8 cellular contexts compared by ENCODE assay signal in genomic region chr4:54233697-54234496, GRCh38. TPM values are rescaled to one million over a fixed set of nuclear protein-coding genes. Genes with fewer than 3 reads are reported as not detected.
DNase-seq lines count a peak whose midpoint lies in the region; ATAC-seq and TF ChIP-seq lines count a peak whose summit lies in the region.

No MANE protein-coding gene starts in this region.

- CTCF ChIA-PET in activated naive CD4-positive, alpha-beta T cell treated with anti-CD3 and anti-CD28 coated beads, Interleukin-2, amount 10 ng/mL, durations not matched to agents 7 days and 5 days (lab: Charles Lee) = interaction anchor here (0.6 to 5.3 kb wide), 32 partner anchors 8 to 1858 kb away, joined by 3 to 63 read pairs (median 4); no protein-coding TSS in a partner anchor

- H3K9ac ChIP-seq in KMS-11 = no peak overlapping the region

- peak; percentile 92 for TF ChIP-seq CTCF in KMS-11 (conservative IDR thresholded peaks at IDR 0.05; ENCODE audit: low read depth, low read length)
- peak in 2 of 3 donors; percentile 64 to 96 for TF ChIP-seq CTCF in omental fat pad (IDR thresholded peaks at IDR 0.05)

- H3K4me2 ChIP-seq in KMS-11 = peak overlapping the region; percentile 89

- H3K79me2 ChIP-seq in KMS-11 (ENCODE audit: insufficient read depth, low read depth) = no peaks in the 10 kb centered on the region

- no peaks in the 10 kb centered on the region for H3K9me3 ChIP-seq in thymus (ENCODE audit: control insufficient read depth)

- peaks cover 25% of the 10 kb centered on the region for H3K4me1 Mint-ChIP-seq in activated naive CD4-positive, alpha-beta T cell treated with anti-CD3 and anti-CD28 coated beads, Interleukin-2, amount 10 ng/mL, durations not matched to agents 7 days and 5 days

- H3K27me3 ChIP-seq in KMS-11 (ENCODE audit: insufficient read depth, low read depth) (peaks cover 26% of the 10 kb centered on the region), thymus (ENCODE audit: control insufficient read depth, insufficient read depth) (peaks cover 51% of the 10 kb centered on the region)

- H4K20me1 ChIP-seq in KMS-11 (ENCODE audit: insufficient read depth) = no peaks in the 10 kb centered on the region

- in situ Hi-C loops in SK-MEL-5 (cut with HindIII; ENCODE audit: low pct_unique_long_range_greater_than_20kb, low sequenced_read_pairs) = no loop called here

- peak overlapping the region; percentile 88 for H3K4me3 ChIP-seq in KMS-11 (IDR thresholded peaks at IDR 0.05; ENCODE audit: insufficient read depth, low read depth, low read length)
- H3K4me3 ChIP-seq in thymus (ENCODE audit: low read length) = peak overlapping the region; percentile 38

- no peaks in the 10 kb centered on the region for H3K9me3 Mint-ChIP-seq in activated naive CD4-positive, alpha-beta T cell treated with anti-CD3 and anti-CD28 coated beads, Interleukin-2, amount 10 ng/mL, durations not matched to agents 7 days and 5 days

- 3% methylated on average over 67 of the region's 67 CpGs for WGBS in thymus

- peaks cover 2% of the 10 kb centered on the region for H3K36me3 Mint-ChIP-seq in activated naive CD4-positive, alpha-beta T cell treated with anti-CD3 and anti-CD28 coated beads, Interleukin-2, amount 10 ng/mL, durations not matched to agents 7 days and 5 days

- H3K27ac Mint-ChIP-seq in activated naive CD4-positive, alpha-beta T cell treated with anti-CD3 and anti-CD28 coated beads, Interleukin-2, amount 10 ng/mL, durations not matched to agents 7 days and 5 days = peak overlapping the region; percentile 62

- ATAC-seq in GM21515 (IDR thresholded peaks at IDR 0.05; ENCODE audit: unreplicated experiment) (peak; percentile 64), omental fat pad (ENCODE audit: low FRiP score) (peak; percentile 48)

- no peaks in the 10 kb centered on the region for H3K36me3 ChIP-seq in KMS-11 (ENCODE audit: insufficient read depth)
- H3K36me3 ChIP-seq in thymus (ENCODE audit: control insufficient read depth, insufficient read depth) = no peaks in the 10 kb centered on the region

- H2AFZ ChIP-seq in KMS-11 (ENCODE audit: low read depth) = peak overlapping the region; percentile 80

- DNase-seq in D341Med (ENCODE audit: low spot score) = peak; percentile 84
- DNase-seq in SK-MEL-5 (ENCODE audit: low read depth, low spot score) = peak; percentile 74
- DNase-seq in activated naive CD4-positive, alpha-beta T cell treated with anti-CD3 and anti-CD28 coated beads, Interleukin-2, amount 10 ng/mL, durations not matched to agents 7 days and 5 days = peak; percentile 73
- DNase-seq in glomerular visceral epithelial cell (ENCODE audit: extremely low spot score) = peak; percentile 74
- peak; percentile 70 for DNase-seq in omental fat pad (ENCODE audit: low spot score)

- H3K27ac ChIP-seq in KMS-11 = no peak overlapping the region
- H3K27ac ChIP-seq in thymus (ENCODE audit: low read depth) = no peak overlapping the region

- H3K27me3 Mint-ChIP-seq in activated naive CD4-positive, alpha-beta T cell treated with anti-CD3 and anti-CD28 coated beads, Interleukin-2, amount 10 ng/mL, durations not matched to agents 7 days and 5 days = peaks cover 69% of the 10 kb centered on the region

- peak overlapping the region; percentile 63 for H3K4me3 Mint-ChIP-seq in activated naive CD4-positive, alpha-beta T cell treated with anti-CD3 and anti-CD28 coated beads, Interleukin-2, amount 10 ng/mL, durations not matched to agents 7 days and 5 days

- no peaks in the 10 kb centered on the region for H3K4me1 ChIP-seq in KMS-11 (ENCODE audit: low read depth, poor library complexity, severe bottlenecking)
- H3K4me1 ChIP-seq in thymus (ENCODE audit: control insufficient read depth, insufficient read depth, low read length) = peaks cover 3% of the 10 kb centered on the region

RNA-seq across cellular contexts. Expression of gene PDGFRA, which starts 4.8 kb away (rescaled TPM):
- total RNA-seq in SK-MEL-5 (2014; rRNA removed; shearing (Covaris generic)) = 0.96 and 1.3 TPM in 2 replicates
- polyA plus RNA-seq in SK-MEL-5 (2015; cell fraction: cytosol; rRNA removed) = 1.4 and 4.3 TPM in 2 replicates
- 0.51 and 1.1 TPM in 2 replicates for polyA plus RNA-seq in SK-MEL-5 (2015; cell fraction: nucleus; rRNA removed)
- 100 to 1,000 TPM; 135 to 272 (median 163) TPM for total RNA-seq in omental fat pad
- 9.2 TPM for polyA plus RNA-seq in thymus

Comparison
In these comparisons a context has a peak if more than half of its experiments do, and no peak if none do; other contexts are left out.
1. RNA of gene PDGFRA, which starts 4.8 kb away (total RNA-seq): 135 to 272 TPM in omental fat pad; 0.96 to 1.3 TPM in SK-MEL-5; every median in the first group is over 10 times any median in the second.
2. Peak in every context shown above with its lines, with median percentiles within 50 percentile points of each other: DNase-seq.